Comparison of ENCODE assay signal across 9 cellular contexts in the genomic region with DNA sequence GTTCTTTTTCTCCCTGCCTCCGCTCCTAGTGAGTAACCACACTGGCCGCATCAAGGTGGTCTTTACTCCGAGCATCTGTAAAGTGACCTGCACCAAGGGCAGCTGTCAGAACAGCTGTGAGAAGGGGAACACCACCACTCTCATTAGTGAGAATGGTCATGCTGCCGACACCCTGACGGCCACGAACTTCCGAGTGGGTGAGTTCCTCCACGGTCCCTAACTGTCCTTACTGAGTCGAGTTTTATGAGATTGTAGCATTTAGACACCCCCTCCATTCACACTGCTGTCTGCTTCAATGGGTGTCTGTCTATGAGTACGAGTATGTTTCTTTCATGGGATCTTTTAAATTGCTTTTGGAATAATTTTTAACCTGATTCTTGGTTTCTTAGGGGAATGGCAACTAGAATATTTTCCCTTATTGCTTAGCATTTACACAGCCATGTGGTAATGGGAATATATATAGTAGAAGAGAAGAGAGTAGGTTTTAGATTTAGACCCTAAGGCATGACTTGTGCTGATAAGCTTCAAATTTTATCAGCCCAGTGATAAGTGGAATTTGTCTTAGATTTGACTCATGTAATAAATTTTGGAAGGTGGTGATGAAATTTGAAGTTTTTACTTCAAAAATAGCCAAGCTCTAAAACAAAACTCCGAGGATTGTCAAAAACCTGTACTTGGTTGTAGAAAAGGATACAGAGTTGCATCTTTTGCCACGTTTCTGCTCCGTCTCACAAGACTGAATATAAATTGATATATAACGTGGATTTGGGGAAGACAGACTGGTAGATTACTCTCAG.
DNase-seq lines count a peak whose midpoint lies in the region; ATAC-seq and TF ChIP-seq lines count a peak whose summit lies in the region.
"Had no signal": no experiment of that assay in that cellular context is flagged by ENCODE, and none has a peak within 500 bp of the region (broad histone marks: within the 10 kb centered on the region; RNA-seq: fewer than 3 reads in every experiment).

No MANE protein-coding gene starts in this region.

- no peak for ATAC-seq in GM19463 (IDR thresholded peaks at IDR 0.05; ENCODE audit: unreplicated experiment)
- ATAC-seq in HG02642 (IDR thresholded peaks at IDR 0.05; ENCODE audit: poor library complexity, unreplicated experiment), result no peak
- ATAC-seq: GM12878 had no signal

- 53 to 63% methylated on average over 14 of the region's 14 CpGs for WGBS in esophagus, 2 donors

- no peaks in the 10 kb centered on the region for H3K9me3 ChIP-seq in esophagus (ENCODE audit: control insufficient read depth in 2 of 2, insufficient read depth in 1 of 2, low read depth in 1 of 2, low read length in 1 of 2)
- no peaks in the 10 kb centered on the region for H3K9me3 ChIP-seq in muscle layer of colon (ENCODE audit: low read length)
- H3K9me3 ChIP-seq in uterus, result no peaks in the 10 kb centered on the region

- H3K4me3 ChIP-seq in esophagus (ENCODE audit: low read depth in 1 of 2, low read length in 2 of 2) (peak overlapping the region; percentile 28 to 39), muscle layer of colon (ENCODE audit: low read depth in 1 of 2, low read length in 2 of 2) (peak overlapping the region; percentile 11 to 35), uterus (peak overlapping the region; percentile 24 to 34)
- H3K4me3 ChIP-seq: GM12878 had no signal

- H3K27ac ChIP-seq in esophagus (ENCODE audit: low read depth in 2 of 2, low read length in 1 of 2), result peak overlapping the region; percentile 77 to 83
- H3K27ac ChIP-seq in muscle layer of colon (ENCODE audit: low read depth, low read length), result peak overlapping the region; percentile 84
- H3K27ac ChIP-seq in uterus, result peak overlapping the region; percentile 82 to 83

- no peak for TF ChIP-seq POLR2A in uterus (IDR thresholded peaks at IDR 0.05)

- peak overlapping the region; percentile 54 for H3K9ac ChIP-seq in muscle layer of colon (ENCODE audit: low read length)

- H3K27me3 ChIP-seq in esophagus (ENCODE audit: control insufficient read depth in 1 of 2, insufficient read depth in 2 of 2, low read length in 2 of 2) (no peaks in the 10 kb centered on the region), muscle layer of colon (ENCODE audit: control insufficient read depth in 1 of 2, insufficient read depth in 2 of 2, low read length in 2 of 2) (no peaks in the 10 kb centered on the region), uterus (no peaks in the 10 kb centered on the region)

- DNase-seq in NCI-H1694 treated with DMSO at 0.1 percent for 48 hours (lab: John Stamatoyannopoulos, UW), result peak; percentile 26
- DNase-seq in NCI-H1694 (lab: John Stamatoyannopoulos, UW), result no peak
- DNase-seq in uterus, result no peak
- DNase-seq in mesenteric fat pad (ENCODE audit: low spot score), result no peak

- intact Hi-C loops in uterus (cut with DNase I; ENCODE audit: low total_unique reads), result no loop called here

- TF ChIP-seq CTCF in uterus (IDR thresholded peaks at IDR 0.05), result no peak

- H3K4me1 ChIP-seq in esophagus (ENCODE audit: control insufficient read depth in 2 of 2, insufficient read depth in 2 of 2, low read length in 1 of 2) (peaks cover 0 to 3% of the 10 kb centered on the region in 2 donors), muscle layer of colon (ENCODE audit: insufficient read depth, low read length) (peaks cover 76% of the 10 kb centered on the region), uterus (peaks cover 0 to 7% of the 10 kb centered on the region in 2 donors)

- H3K36me3 ChIP-seq in esophagus (ENCODE audit: control insufficient read depth in 2 of 2, insufficient read depth in 2 of 2, low read length in 1 of 2), result no peaks in the 10 kb centered on the region
- no peaks in the 10 kb centered on the region for H3K36me3 ChIP-seq in muscle layer of colon (ENCODE audit: insufficient read depth, low read length)
- H3K36me3 ChIP-seq in uterus, result no peaks in the 10 kb centered on the region
